ENCODE assay signal across 12 cellular contexts in genomic region chr21:14116080-14116481, GRCh38.
DNase-seq lines count a peak whose midpoint lies in the region; ATAC-seq and TF ChIP-seq lines count a peak whose summit lies in the region.
"Had no signal": no experiment of that assay in that cellular context is flagged by ENCODE, and none has a peak within 500 bp of the region (broad histone marks: within the 10 kb centered on the region; RNA-seq: fewer than 3 reads in every experiment).

No MANE protein-coding gene starts in this region.

- ATAC-seq in HG02623 (IDR thresholded peaks at IDR 0.05; ENCODE audit: unreplicated experiment) (peak; percentile 72), HG03439 (IDR thresholded peaks at IDR 0.05; ENCODE audit: unreplicated experiment) (peak; percentile 64)
- ATAC-seq: foreskin keratinocyte had no signal

- DNase-seq in GM10266 (ENCODE audit: extremely low spot score): peak; percentile 39
- peak; percentile 14 for DNase-seq in GM19240 (ENCODE audit: insufficient read length, low spot score)
- no peak for DNase-seq in SW 1271 (lab: John Stamatoyannopoulos, UW)
- no peak for DNase-seq in erythroblast (lab: John Stamatoyannopoulos, UW)
- no peak for DNase-seq in AG08396 (ENCODE audit: low spot score)
- no peak for DNase-seq in midbrain (lab: John Stamatoyannopoulos, UW)
- DNase-seq: activated T-cell treated with anti-CD3 and anti-CD28 coated beads, Interleukin-2, amount 50 U/mL, for 48 hours; cerebellar nuclear complex; foreskin keratinocyte; NCI-H1092 had no signal

- TF ChIP-seq CTCF in GM10266 (IDR thresholded peaks at IDR 0.05; ENCODE audit: control insufficient read depth, insufficient read depth, low read depth, missing control alignments): no peak

- no peak for TF ChIP-seq POLR2A in erythroblast (IDR thresholded peaks at IDR 0.05; ENCODE audit: low read length)

Comparison
In these comparisons a context has a peak if more than half of its experiments do, and no peak if none do; other contexts are left out.
1. DNase-seq: peak in GM10266 (single experiment) and GM19240 (single experiment); none in SW 1271 (0 of 2), erythroblast (0 of 2), AG08396 (single experiment) and midbrain (single experiment).